13 cellular contexts compared by ENCODE assay signal in the genomic region with DNA sequence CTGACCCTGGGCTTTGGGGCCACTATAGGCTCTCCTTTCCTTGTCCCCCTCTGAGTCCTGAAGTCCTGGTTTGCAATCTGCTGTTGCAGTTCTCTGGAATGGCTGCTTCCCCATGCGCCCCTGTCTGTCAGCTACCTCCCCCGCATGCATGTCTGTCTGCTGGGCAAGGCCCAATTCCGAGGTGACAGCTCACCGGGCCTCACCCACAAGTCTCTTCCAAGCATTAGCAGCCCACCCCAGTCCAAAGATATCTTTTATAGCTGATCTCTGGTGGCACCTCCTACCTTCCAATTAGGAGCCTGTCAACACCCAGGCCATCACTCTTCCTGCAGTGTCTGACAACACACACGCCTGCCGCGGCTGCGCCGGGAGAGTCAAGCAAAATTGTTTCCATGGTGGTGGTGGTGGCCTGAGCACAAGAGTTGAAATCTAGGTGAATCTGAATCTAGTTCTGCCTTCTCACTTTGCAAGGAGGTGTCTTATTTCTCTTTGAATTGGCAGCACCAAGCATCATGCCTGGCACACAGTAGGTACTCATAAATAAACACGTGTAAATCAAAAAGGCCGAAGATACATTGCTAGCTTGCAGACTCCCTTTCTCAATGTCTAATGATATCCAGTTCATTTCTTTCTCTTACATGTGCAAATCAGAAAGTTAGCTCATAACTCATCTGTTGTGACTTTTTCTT. TPM values are rescaled to one million over a fixed set of nuclear protein-coding genes. Genes with fewer than 3 reads are reported as not detected.
DNase-seq lines count a peak whose midpoint lies in the region; ATAC-seq and TF ChIP-seq lines count a peak whose summit lies in the region.
"Had no signal": no experiment of that assay in that cellular context is flagged by ENCODE, and none has a peak within 500 bp of the region (broad histone marks: within the 10 kb centered on the region; RNA-seq: fewer than 3 reads in every experiment).

No MANE protein-coding gene starts in this region.

- H3K36me3 ChIP-seq in BLaER1: no peaks in the 10 kb centered on the region

- H3K4me3 ChIP-seq in BLaER1: no peak overlapping the region; the same call in 1 of the 2 replicates
- H3K4me3 ChIP-seq: testis had no signal

- H3K4me1 ChIP-seq in BLaER1: peaks cover 76% of the 10 kb centered on the region
- H3K4me1 ChIP-seq: testis had no signal

- peak overlapping the region; percentile 79 for H3K27ac ChIP-seq in BLaER1
- H3K27ac ChIP-seq: testis, VCaP had no signal

- peaks cover 0 to 6% (median 0%) of the 10 kb centered on the region in 6 donors for H3K9me3 Mint-ChIP-seq in immature natural killer cell

- H4K20me1 ChIP-seq in BLaER1: no peaks in the 10 kb centered on the region

- no peak for ATAC-seq in HG03457 (IDR thresholded peaks at IDR 0.05; ENCODE audit: unreplicated experiment)

- no peaks in the 10 kb centered on the region for H3K27me3 ChIP-seq in BLaER1
- H3K27me3 ChIP-seq: testis had no signal

- H3K9me3 ChIP-seq in BLaER1: no peaks in the 10 kb centered on the region
- H3K9me3 ChIP-seq: testis had no signal

- peaks cover 29 to 39% (median 29%) of the 10 kb centered on the region in 3 donors for H3K27me3 Mint-ChIP-seq in immature natural killer cell (ENCODE audit: low read depth in 3 of 3)

- peak overlapping the region; percentile 57 to 92 (median 66) for H3K27ac Mint-ChIP-seq in immature natural killer cell

- peak; percentile 23 for TF ChIP-seq POLR2A in GM15510 (IDR thresholded peaks at IDR 0.05; ENCODE audit: borderline replicate concordance, extremely low read depth, insufficient read length)

- H3K4me1 Mint-ChIP-seq in immature natural killer cell: peaks cover 37 to 64% of the 10 kb centered on the region in 2 donors

- peak overlapping the region; percentile 71; the same call in 1 of the 2 replicates for H3K9ac ChIP-seq in BLaER1

- H3K4me3 Mint-ChIP-seq in immature natural killer cell: peak overlapping the region; percentile 75 to 87 (median 86)

- H3K36me3 Mint-ChIP-seq in immature natural killer cell: peaks cover 0 to 3% (median 0%) of the 10 kb centered on the region in 3 donors

- peak overlapping the region; percentile 82 for H3K4me2 ChIP-seq in BLaER1

- DNase-seq in immature natural killer cell: no peak
- no peak for DNase-seq in HK-2 (ENCODE audit: unreplicated experiment)
- no peak for DNase-seq in SHP77 treated with DMSO at 0.1 percent for 48 hours (lab: John Stamatoyannopoulos, UW)
- no peak for DNase-seq in NCI-H446 treated with DMSO at 0.1 percent for 48 hours (lab: John Stamatoyannopoulos, UW)
- DNase-seq: left ventricle myocardium superior, NCI-H1436 treated with DMSO at 0.1 percent for 48 hours, testis had no signal

TF ChIP-seq in PFSK-1, 5 proteins besides CTCF, POLR2A, EP300 and RAD21:
- TF ChIP-seq FOXP2 (optimal IDR thresholded peaks at IDR 0.05; ENCODE audit: borderline replicate concordance, extremely low read depth, extremely low read length, insufficient read depth) (peak; percentile 36), SIN3A (IDR thresholded peaks at IDR 0.05; ENCODE audit: borderline replicate concordance, insufficient read depth, low read length) (no peak)

RNA-seq across cellular contexts. Expression of a gene that starts 1.2 kb away (rescaled TPM):
- 8.5 TPM for polyA plus RNA-seq in PFSK-1 (2012; ENCODE audit: insufficient read length, low read depth)
- 1 to 10 TPM in 2 of 3 donors, under 1 TPM in 1; 0.31 to 2.8 (median 1.9) TPM for polyA plus RNA-seq in immature natural killer cell
- polyA plus RNA-seq: BJ had no signal
